In the genomic region with DNA sequence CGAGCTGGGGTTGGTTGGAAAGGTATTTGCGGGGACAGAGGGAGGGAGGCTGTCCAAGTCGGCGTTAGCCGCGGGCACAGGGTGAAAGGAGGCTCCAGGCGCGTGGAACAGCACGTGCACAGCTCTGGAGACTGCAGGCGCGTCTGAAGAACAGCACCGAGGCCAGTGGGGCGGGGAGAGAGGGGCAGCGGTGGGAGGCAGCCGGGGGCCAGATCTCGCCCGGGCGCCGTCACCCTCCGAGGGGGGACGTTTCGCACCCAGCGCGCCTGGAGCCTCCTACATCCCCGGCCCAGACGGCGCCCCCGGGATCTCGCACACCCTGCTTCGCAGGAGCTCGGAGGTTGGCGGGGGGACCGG, we compare ENCODE assay signal across 8 cellular contexts.
DNase-seq lines count a peak whose midpoint lies in the region; ATAC-seq lines count a peak whose summit lies in the region.

No MANE protein-coding gene starts in this region.

- no CpG with 5 or more reads among the region's 33 CpGs for WGBS in iPS DF 6.9 (ENCODE audit: insufficient coverage, insufficient read length)

- H3K9me3 ChIP-seq in SK-N-MC (ENCODE audit: low read depth, low read length) (no peaks in the 10 kb centered on the region), iPS DF 6.9 (ENCODE audit: control insufficient read depth, insufficient read depth, low read length) (no peaks in the 10 kb centered on the region)

- H3K4me1 Mint-ChIP-seq in stimulated activated naive CD8-positive, alpha-beta T cell treated with anti-CD3 and anti-CD28 coated beads, Interleukin-15, amount 100 ng/mL, for 72 hours: peaks cover 33% of the 10 kb centered on the region

- no peaks in the 10 kb centered on the region for H3K36me3 ChIP-seq in SK-N-MC (ENCODE audit: insufficient read depth, low read length)
- no peaks in the 10 kb centered on the region for H3K36me3 ChIP-seq in iPS DF 6.9 (ENCODE audit: control insufficient read depth, insufficient read depth, low read length)

- H3K27ac Mint-ChIP-seq in stimulated activated naive CD8-positive, alpha-beta T cell treated with anti-CD3 and anti-CD28 coated beads, Interleukin-15, amount 100 ng/mL, for 72 hours: peak overlapping the region; percentile 72 to 81

- peaks cover 2% of the 10 kb centered on the region; the same call in 1 of the 2 replicates for H3K27me3 ChIP-seq in iPS DF 6.9 (ENCODE audit: control insufficient read depth, insufficient read depth, low read length)

- H3K27ac ChIP-seq in SK-N-MC (no peak overlapping the region), iPS DF 6.9 (ENCODE audit: low read length) (no peak overlapping the region)

- H3K4me3 ChIP-seq in SK-N-MC (peak overlapping the region; percentile 88), iPS DF 6.9 (ENCODE audit: low read length) (peak overlapping the region; percentile 22; the same call in 1 of the 2 replicates)

- H3K9me3 Mint-ChIP-seq in stimulated activated naive CD8-positive, alpha-beta T cell treated with anti-CD3 and anti-CD28 coated beads, Interleukin-15, amount 100 ng/mL, for 72 hours: no peaks in the 10 kb centered on the region

- DNase-seq in activated CD8-positive, alpha-beta memory T cell treated with anti-CD3 and anti-CD28 coated beads, Interleukin-2, amount 50 U/mL, for 48 hours: peak; percentile 61
- no peak for DNase-seq in activated CD8-positive, alpha-beta memory T cell treated with anti-CD3 and anti-CD28 coated beads for 24 hours
- DNase-seq in SK-N-MC (ENCODE audit: low read depth, low spot score): no peak
- no peak for DNase-seq in iPS DF 6.9 (ENCODE audit: low read depth, low spot score)
- no peak for DNase-seq in stimulated activated naive CD8-positive, alpha-beta T cell treated with anti-CD3 and anti-CD28 coated beads, Interleukin-15, amount 100 ng/mL, for 72 hours
- no peak for DNase-seq in T1000 (lab: John Stamatoyannopoulos, UW)
- DNase-seq in NCI-H2171 treated with DMSO at 0.1 percent for 48 hours (lab: John Stamatoyannopoulos, UW): no peak
- no peak for DNase-seq in OCI-M2 (lab: John Stamatoyannopoulos, UW; ENCODE audit: unreplicated experiment)

- peak overlapping the region; percentile 97 to 98 for H3K4me3 Mint-ChIP-seq in stimulated activated naive CD8-positive, alpha-beta T cell treated with anti-CD3 and anti-CD28 coated beads, Interleukin-15, amount 100 ng/mL, for 72 hours

- peaks cover 54% of the 10 kb centered on the region for H3K27me3 Mint-ChIP-seq in stimulated activated naive CD8-positive, alpha-beta T cell treated with anti-CD3 and anti-CD28 coated beads, Interleukin-15, amount 100 ng/mL, for 72 hours

- H3K4me1 ChIP-seq in iPS DF 6.9 (ENCODE audit: control insufficient read depth, insufficient read depth, low read length): peaks cover 5% of the 10 kb centered on the region

- no peak overlapping the region for H3K9ac ChIP-seq in SK-N-MC (ENCODE audit: insufficient read length)

- ATAC-seq in stimulated activated naive CD8-positive, alpha-beta T cell treated with anti-CD3 and anti-CD28 coated beads, Interleukin-15, amount 100 ng/mL, for 72 hours: no peak
